In genomic region chr4:41424541-41424940, GRCh38 we compare ENCODE assay signal across 21 cellular contexts.
DNase-seq lines count a peak whose midpoint lies in the region; ATAC-seq and TF ChIP-seq lines count a peak whose summit lies in the region.
"Had no signal": no experiment of that assay in that cellular context is flagged by ENCODE, and none has a peak within 500 bp of the region (broad histone marks: within the 10 kb centered on the region; RNA-seq: fewer than 3 reads in every experiment).

No MANE protein-coding gene starts in this region.

- H3K27me3 ChIP-seq in thoracic aorta (replicated peaks; ENCODE audit: insufficient read depth), result no peaks in the 10 kb centered on the region

- no peaks in the 10 kb centered on the region for H3K9me3 Mint-ChIP-seq in HFFc6
- H3K9me3 Mint-ChIP-seq in activated T-helper 2 cell treated with anti-CD3 and anti-CD28 coated beads, Interferon-gamma antibody, Interleukin-2, Interleukin-4, amounts not matched to agents 10 μg/mL and 5 μg/mL and 100 μg/mL, durations not matched to agents 14 hours and 24 hours and 36 hours, result no peaks in the 10 kb centered on the region

- intact Hi-C loops in activated T-helper 2 cell treated with anti-CD3 and anti-CD28 coated beads, Interferon-gamma antibody, Interleukin-2, Interleukin-4, amounts not matched to agents 10 μg/mL and 5 μg/mL and 100 μg/mL, durations not matched to agents 14 hours and 24 hours and 36 hours (cut with micrococcal nuclease), result no loop called here

- H3K4me1 ChIP-seq in thoracic aorta (ENCODE audit: control insufficient read depth in 1 of 2, low read depth in 2 of 2), result peaks cover 35 to 84% of the 10 kb centered on the region in 2 donors

- ATAC-seq in thoracic aorta (ENCODE audit: insufficient number of reproducible peaks, low FRiP score, low read depth), result no peak
- ATAC-seq in HG03354 (IDR thresholded peaks at IDR 0.05; ENCODE audit: poor library complexity, severe bottlenecking, unreplicated experiment), result no peak

- peaks cover 61% of the 10 kb centered on the region; the same call in 1 of the 2 replicates for H3K4me1 Mint-ChIP-seq in HFFc6 (ENCODE audit: low read depth)
- H3K4me1 Mint-ChIP-seq in activated T-helper 2 cell treated with anti-CD3 and anti-CD28 coated beads, Interferon-gamma antibody, Interleukin-2, Interleukin-4, amounts not matched to agents 10 μg/mL and 5 μg/mL and 100 μg/mL, durations not matched to agents 14 hours and 24 hours and 36 hours (ENCODE audit: low read depth), result no peaks in the 10 kb centered on the region
- H3K4me1 Mint-ChIP-seq: B cell, CD14-positive monocyte, IgD-negative memory B cell had no signal

- H3K36me3 ChIP-seq in thoracic aorta, result no peaks in the 10 kb centered on the region

- H3K27ac ChIP-seq in thoracic aorta, result peak overlapping the region; percentile 6 to 11
- H3K27ac ChIP-seq: RWPE1 had no signal

- TF ChIP-seq CTCF in HFFc6 (IDR thresholded peaks at IDR 0.05), result no peak
- no peak for TF ChIP-seq CTCF in thoracic aorta (IDR thresholded peaks at IDR 0.05)

- H3K9me3 ChIP-seq in thoracic aorta, result no peaks in the 10 kb centered on the region
- H3K9me3 ChIP-seq: SK-N-SH had no signal

- H3K36me3 Mint-ChIP-seq in HFFc6 (ENCODE audit: low read depth), result peaks cover 4% of the 10 kb centered on the region; the same call in 1 of the 2 replicates
- no peaks in the 10 kb centered on the region for H3K36me3 Mint-ChIP-seq in activated T-helper 2 cell treated with anti-CD3 and anti-CD28 coated beads, Interferon-gamma antibody, Interleukin-2, Interleukin-4, amounts not matched to agents 10 μg/mL and 5 μg/mL and 100 μg/mL, durations not matched to agents 14 hours and 24 hours and 36 hours (ENCODE audit: low read depth)
- H3K36me3 Mint-ChIP-seq: CD14-positive monocyte, IgD-negative memory B cell had no signal

- peak overlapping the region; percentile 56; the same call in 1 of the 2 replicates for H3K27ac Mint-ChIP-seq in HFFc6
- no peak overlapping the region for H3K27ac Mint-ChIP-seq in activated T-helper 2 cell treated with anti-CD3 and anti-CD28 coated beads, Interferon-gamma antibody, Interleukin-2, Interleukin-4, amounts not matched to agents 10 μg/mL and 5 μg/mL and 100 μg/mL, durations not matched to agents 14 hours and 24 hours and 36 hours
- H3K27ac Mint-ChIP-seq: B cell, CD14-positive monocyte, IgD-negative memory B cell had no signal

- H3K4me3 ChIP-seq in thoracic aorta, result no peak overlapping the region

- H3K27me3 Mint-ChIP-seq in HFFc6 (ENCODE audit: insufficient read depth), result peaks cover 17% of the 10 kb centered on the region
- H3K27me3 Mint-ChIP-seq in activated T-helper 2 cell treated with anti-CD3 and anti-CD28 coated beads, Interferon-gamma antibody, Interleukin-2, Interleukin-4, amounts not matched to agents 10 μg/mL and 5 μg/mL and 100 μg/mL, durations not matched to agents 14 hours and 24 hours and 36 hours (ENCODE audit: low read depth), result no peaks in the 10 kb centered on the region

- DNase-seq in HFFc6 (no peak), dermis blood vessel endothelial cell (peak; percentile 17), lung microvascular endothelial cell (ENCODE audit: low read depth in 2 of 2) (peak; percentile 29 to 34), thoracic aorta (ENCODE audit: low spot score) (no peak)
- no peak for DNase-seq in activated T-helper 2 cell treated with anti-CD3 and anti-CD28 coated beads, Interferon-gamma antibody, Interleukin-2, Interleukin-4, amounts not matched to agents 10 μg/mL and 5 μg/mL and 100 μg/mL, durations not matched to agents 14 hours and 24 hours and 36 hours (ENCODE audit: low spot score)
- no peak for DNase-seq in activated CD4-positive, CD25-positive, alpha-beta regulatory T cell (lab: John Stamatoyannopoulos, UW)
- DNase-seq: DMS53, EL, GF-D8, NCI-H1105 treated with DMSO at 0.1 percent for 48 hours, NCI-H2029 treated with DMSO at 0.1 percent for 48 hours, NCI-H226, NCI-H510A treated with DMSO at 0.1 percent for 48 hours, NCI-H748 treated with DMSO at 0.1 percent for 48 hours, SHP77 treated with DMSO at 0.1 percent for 48 hours, SK-N-SH had no signal

- H3K4me3 Mint-ChIP-seq in HFFc6, result no peak overlapping the region; the same call in 1 of the 2 replicates
- no peak overlapping the region for H3K4me3 Mint-ChIP-seq in activated T-helper 2 cell treated with anti-CD3 and anti-CD28 coated beads, Interferon-gamma antibody, Interleukin-2, Interleukin-4, amounts not matched to agents 10 μg/mL and 5 μg/mL and 100 μg/mL, durations not matched to agents 14 hours and 24 hours and 36 hours (ENCODE audit: low read depth)
- H3K4me3 Mint-ChIP-seq: B cell, CD14-positive monocyte, IgD-negative memory B cell had no signal

Comparison
In these comparisons a context has a peak if more than half of its experiments do, and no peak if none do; other contexts are left out.
1. DNase-seq: peak in dermis blood vessel endothelial cell (single experiment) and lung microvascular endothelial cell (2 of 2); none in HFFc6 (single experiment), thoracic aorta (single experiment), activated T-helper 2 cell treated with anti-CD3 and anti-CD28 coated beads, Interferon-gamma antibody, Interleukin-2, Interleukin-4, amounts not matched to agents 10 μg/mL and 5 μg/mL and 100 μg/mL, durations not matched to agents 14 hours and 24 hours and 36 hours (single experiment) and activated CD4-positive, CD25-positive, alpha-beta regulatory T cell (0 of 4).